Comparison of ENCODE assay signal across 18 cellular contexts in the genomic region with DNA sequence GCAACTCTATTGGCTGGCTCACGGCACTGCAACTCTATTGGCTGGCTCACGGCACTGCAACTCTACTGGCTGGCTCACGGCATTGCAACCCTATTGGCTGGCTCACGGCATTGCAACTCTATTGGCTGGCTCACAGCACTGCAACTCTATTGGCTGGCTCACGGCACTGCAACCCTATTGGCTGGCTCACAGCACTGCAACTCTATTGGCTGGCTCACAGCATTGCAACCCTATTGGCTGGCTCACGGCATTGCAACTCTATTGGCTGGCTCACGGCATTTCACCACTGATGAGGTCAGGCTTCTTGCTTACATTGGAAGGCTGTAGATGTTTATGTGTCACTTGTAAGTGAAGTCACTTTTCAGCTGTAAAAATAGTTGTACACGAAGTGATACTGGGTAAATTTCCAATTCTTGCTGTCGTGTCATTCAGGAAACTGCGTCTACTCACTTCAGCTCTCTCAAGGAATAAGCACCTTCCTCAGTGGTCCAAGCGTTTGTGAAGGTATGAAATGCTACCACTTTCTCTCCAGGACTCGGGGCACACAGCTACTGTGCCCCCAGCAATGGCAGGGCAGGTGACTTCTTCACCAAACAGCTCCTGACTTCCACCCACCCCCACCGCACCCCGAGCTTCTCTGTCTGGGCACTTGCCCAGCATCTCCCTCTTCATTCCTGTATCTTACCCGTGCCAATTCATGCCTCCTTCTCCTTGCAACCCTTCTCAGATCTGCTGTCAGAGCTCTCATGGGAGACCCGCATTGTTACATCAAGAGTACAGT.
DNase-seq lines count a peak whose midpoint lies in the region; TF ChIP-seq lines count a peak whose summit lies in the region.
"Had no signal": no experiment of that assay in that cellular context is flagged by ENCODE, and none has a peak within 500 bp of the region (broad histone marks: within the 10 kb centered on the region; RNA-seq: fewer than 3 reads in every experiment).

No MANE protein-coding gene starts in this region.

- H2BK5ac ChIP-seq in mesendoderm (ENCODE audit: low read length): no peak overlapping the region

- H3K4me1 ChIP-seq in MM.1S (ENCODE audit: low read length) (0 out of 2 replicates have a peak, but pooled peaks cover 3% of the 10 kb centered on the region), mesendoderm (ENCODE audit: control insufficient read depth, low read depth, low read length) (no peaks in the 10 kb centered on the region)
- H3K4me1 ChIP-seq: Caco-2 had no signal

- H4K8ac ChIP-seq in mesendoderm (ENCODE audit: low read depth, low read length): no peak overlapping the region

- H3K9me2 ChIP-seq in MM.1S (replicated peaks; ENCODE audit: insufficient read depth, low read length): no peaks in the 10 kb centered on the region

- H3K36me3 Mint-ChIP-seq in chondrocyte (ENCODE audit: low read depth): peaks cover 32% of the 10 kb centered on the region

- no peak overlapping the region for H3K4me3 Mint-ChIP-seq in chondrocyte (ENCODE audit: unreplicated experiment)
- H3K4me3 Mint-ChIP-seq: activated CD4-positive, alpha-beta memory T cell treated with anti-CD3 and anti-CD28 coated beads, Interleukin-2, amount 10 ng/mL, durations not matched to agents 7 days and 5 days; activated naive CD8-positive, alpha-beta T cell treated with anti-CD3 and anti-CD28 coated beads, Interleukin-2, amount 10 ng/mL, durations not matched to agents 7 days and 5 days had no signal

- H3K79me1 ChIP-seq in mesendoderm (ENCODE audit: low read length): no peaks in the 10 kb centered on the region

- no peak overlapping the region for H3K4me2 ChIP-seq in MM.1S (ENCODE audit: low read depth, low read length)
- H3K4me2 ChIP-seq in mesendoderm (ENCODE audit: low read length): no peak overlapping the region

- H2AFZ ChIP-seq in MM.1S (ENCODE audit: low read length): no peak overlapping the region

- no peak overlapping the region for H3K9ac ChIP-seq in MM.1S (ENCODE audit: low read length)
- no peak overlapping the region for H3K9ac ChIP-seq in mesendoderm (ENCODE audit: low read length)

- H3K27me3 ChIP-seq in MM.1S (replicated peaks; ENCODE audit: insufficient read depth, low read length): peaks cover 86% of the 10 kb centered on the region
- H3K27me3 ChIP-seq in mesendoderm (ENCODE audit: insufficient read depth, low read length, poor library complexity): no peaks in the 10 kb centered on the region
- H3K27me3 ChIP-seq: dorsolateral prefrontal cortex had no signal

- H3K9me3 Mint-ChIP-seq in chondrocyte (ENCODE audit: low read depth): no peaks in the 10 kb centered on the region
- H3K9me3 Mint-ChIP-seq: activated CD4-positive, alpha-beta memory T cell treated with anti-CD3 and anti-CD28 coated beads, Interleukin-2, amount 10 ng/mL, durations not matched to agents 7 days and 5 days; activated naive CD8-positive, alpha-beta T cell treated with anti-CD3 and anti-CD28 coated beads, Interleukin-2, amount 10 ng/mL, durations not matched to agents 7 days and 5 days had no signal

- no peak overlapping the region for H2BK15ac ChIP-seq in mesendoderm (replicated peaks; ENCODE audit: low read depth)

- H3K79me2 ChIP-seq in MM.1S (ENCODE audit: low read length) (no peaks in the 10 kb centered on the region), mesendoderm (ENCODE audit: control insufficient read depth, insufficient read depth, low read length) (no peaks in the 10 kb centered on the region)

- no peaks in the 10 kb centered on the region for H4K20me1 ChIP-seq in MM.1S (ENCODE audit: insufficient read depth, low read length)

- H4K5ac ChIP-seq in mesendoderm (ENCODE audit: low read length): no peak overlapping the region

- WGBS in mesendoderm (ENCODE audit: extremely low coverage, insufficient coverage, low lambda C conversion rate): no CpG with 5 or more reads among the region's 16 CpGs

- peak; percentile 10 for DNase-seq in Caki2 (ENCODE audit: low read depth)
- DNase-seq in MM.1S: no peak
- DNase-seq in chondrocyte (ENCODE audit: low spot score): no peak
- peak; percentile 63 for DNase-seq in mesendoderm
- no peak for DNase-seq in LoVo (ENCODE audit: low spot score)
- no peak for DNase-seq in AML-193 (lab: John Stamatoyannopoulos, UW)
- DNase-seq in GM20000 (ENCODE audit: low spot score): no peak
- no peak for DNase-seq in stimulated activated CD4-positive, alpha-beta T cell treated with anti-CD3 and anti-CD28 coated beads, Interleukin-15, amount 100 ng/mL, for 24 hours
- DNase-seq: activated CD4-positive, alpha-beta memory T cell treated with anti-CD3 and anti-CD28 coated beads, Interleukin-2, amount 10 ng/mL, durations not matched to agents 7 days and 5 days; activated naive CD8-positive, alpha-beta T cell treated with anti-CD3 and anti-CD28 coated beads, Interleukin-2, amount 10 ng/mL, durations not matched to agents 7 days and 5 days; Caco-2; dorsolateral prefrontal cortex; islet precursor cell; NCI-H146; NCI-H345; stimulated activated CD4-positive, alpha-beta T cell treated with anti-CD3 and anti-CD28 coated beads, Interleukin-4, amount 100 ng/mL, for 24 hours; SW 1271 had no signal

- no peaks in the 10 kb centered on the region; the same call in 1 of the 2 replicates for H3F3A ChIP-seq in MM.1S (ENCODE audit: insufficient read depth, low read length)

- no peak overlapping the region for H2BK120ac ChIP-seq in mesendoderm (ENCODE audit: low read depth, low read length)

- H3K4me1 Mint-ChIP-seq in chondrocyte (ENCODE audit: low read depth): peaks cover 21% of the 10 kb centered on the region

- no peak overlapping the region for H3K56ac ChIP-seq in mesendoderm (ENCODE audit: low read length)

- H3K4me3 ChIP-seq in MM.1S (ENCODE audit: low read length) (no peak overlapping the region), mesendoderm (ENCODE audit: low read length) (no peak overlapping the region)
- H3K4me3 ChIP-seq: dorsolateral prefrontal cortex, lung had no signal

- no peaks in the 10 kb centered on the region for H3K36me3 ChIP-seq in MM.1S (replicated peaks; ENCODE audit: insufficient read depth, low read length)
- H3K36me3 ChIP-seq in mesendoderm (ENCODE audit: control insufficient read depth, insufficient read depth, low read length): peaks cover 10% of the 10 kb centered on the region

- no peak overlapping the region for H3K18ac ChIP-seq in mesendoderm (ENCODE audit: low read length)

- in situ Hi-C loops in Caki2 (cut with HindIII; ENCODE audit: low pct_unique_long_range_greater_than_20kb, low sequenced_read_pairs): no loop called here

- peak overlapping the region; percentile 70 for H3K27ac Mint-ChIP-seq in chondrocyte (ENCODE audit: unreplicated experiment)
- H3K27ac Mint-ChIP-seq: activated CD4-positive, alpha-beta memory T cell treated with anti-CD3 and anti-CD28 coated beads, Interleukin-2, amount 10 ng/mL, durations not matched to agents 7 days and 5 days; activated naive CD8-positive, alpha-beta T cell treated with anti-CD3 and anti-CD28 coated beads, Interleukin-2, amount 10 ng/mL, durations not matched to agents 7 days and 5 days had no signal

- no peaks in the 10 kb centered on the region for H3K9me3 ChIP-seq in MM.1S (replicated peaks; ENCODE audit: insufficient read depth, low read length)
- H3K9me3 ChIP-seq: Caco-2 had no signal

- H3K27ac ChIP-seq in MM.1S (ENCODE audit: low read length) (no peak overlapping the region), mesendoderm (ENCODE audit: low read depth, low read length) (no peak overlapping the region)

- H3K23ac ChIP-seq in mesendoderm (ENCODE audit: low read length): no peak overlapping the region

- no peaks in the 10 kb centered on the region for H3K27me3 Mint-ChIP-seq in chondrocyte (ENCODE audit: low read depth)
- H3K27me3 Mint-ChIP-seq: activated CD4-positive, alpha-beta memory T cell treated with anti-CD3 and anti-CD28 coated beads, Interleukin-2, amount 10 ng/mL, durations not matched to agents 7 days and 5 days; activated naive CD8-positive, alpha-beta T cell treated with anti-CD3 and anti-CD28 coated beads, Interleukin-2, amount 10 ng/mL, durations not matched to agents 7 days and 5 days had no signal

- TF ChIP-seq CTCF in MM.1S (IDR thresholded peaks at IDR 0.05; ENCODE audit: low read length) (0 out of 2 replicates have a peak, but pooled peaks have one; percentile 6), chondrocyte (IDR thresholded peaks at IDR 0.05) (no peak), GM20000 (IDR thresholded peaks at IDR 0.05; ENCODE audit: extremely low read depth, missing control alignments) (no peak)

- H2AK5ac ChIP-seq in mesendoderm (ENCODE audit: low read length): no peak overlapping the region

- H3K4ac ChIP-seq in mesendoderm (ENCODE audit: low read depth, low read length): no peak overlapping the region

Comparison
In these comparisons a context has a peak if more than half of its experiments do, and no peak if none do; other contexts are left out.
1. DNase-seq: peak in Caki2 (single experiment) and mesendoderm (single experiment); none in MM.1S (single experiment), chondrocyte (single experiment), LoVo (single experiment), AML-193 (0 of 2), GM20000 (single experiment) and stimulated activated CD4-positive, alpha-beta T cell treated with anti-CD3 and anti-CD28 coated beads, Interleukin-15, amount 100 ng/mL, for 24 hours (single experiment).